In genomic region chr3:58308728-58309127, GRCh38 we compare ENCODE assay signal across 12 cellular contexts. TPM values are rescaled to one million over a fixed set of nuclear protein-coding genes. Genes with fewer than 3 reads are reported as not detected.
DNase-seq lines count a peak whose midpoint lies in the region; ATAC-seq lines count a peak whose summit lies in the region.
"Had no signal": no experiment of that assay in that cellular context is flagged by ENCODE, and none has a peak within 500 bp of the region (broad histone marks: within the 10 kb centered on the region; RNA-seq: fewer than 3 reads in every experiment).

No MANE protein-coding gene starts in this region.

- peak overlapping the region in 2 of 3 donors; percentile 65 to 100 for H3K27ac Mint-ChIP-seq in CD4-positive, CD25-positive, alpha-beta regulatory T cell

- peaks cover 11 to 60% (median 27%) of the 10 kb centered on the region in 4 donors for H3K4me1 Mint-ChIP-seq in CD4-positive, CD25-positive, alpha-beta regulatory T cell

- H3K9me3 Mint-ChIP-seq in CD4-positive, CD25-positive, alpha-beta regulatory T cell: peaks cover 0 to 2% (median 0%) of the 10 kb centered on the region in 7 donors

- ATAC-seq in CD4-positive, CD25-positive, alpha-beta regulatory T cell (ENCODE audit: low read depth in 2 of 2): no peak
- ATAC-seq in GM21576 (IDR thresholded peaks at IDR 0.05; ENCODE audit: unreplicated experiment) (no peak), GM18909 (IDR thresholded peaks at IDR 0.05; ENCODE audit: poor library complexity, unreplicated experiment) (no peak)
- ATAC-seq: heart left ventricle had no signal

- no peaks in the 10 kb centered on the region for H3K9me3 ChIP-seq in CD4-positive, CD25-positive, alpha-beta regulatory T cell (ENCODE audit: control insufficient read depth in 2 of 2, low read length in 2 of 2)
- H3K9me3 ChIP-seq in muscle layer of colon (ENCODE audit: low read length): no peaks in the 10 kb centered on the region
- H3K9me3 ChIP-seq: heart left ventricle, neutrophil had no signal

- peaks cover 29% of the 10 kb centered on the region for H3K4me1 ChIP-seq in CD4-positive, CD25-positive, alpha-beta regulatory T cell (ENCODE audit: control insufficient read depth, insufficient read depth, low read length, poor library complexity, severe bottlenecking)
- peaks cover 23% of the 10 kb centered on the region for H3K4me1 ChIP-seq in muscle layer of colon (ENCODE audit: insufficient read depth, low read length)

- H3K36me3 ChIP-seq in CD4-positive, CD25-positive, alpha-beta regulatory T cell (ENCODE audit: control insufficient read depth, insufficient read depth, low read length): peaks cover 21% of the 10 kb centered on the region
- peaks cover 40% of the 10 kb centered on the region for H3K36me3 ChIP-seq in muscle layer of colon (ENCODE audit: insufficient read depth, low read length)

- no peak overlapping the region for H3K27ac ChIP-seq in CD4-positive, CD25-positive, alpha-beta regulatory T cell (ENCODE audit: insufficient read depth, low read length, poor library complexity, severe bottlenecking)
- peak overlapping the region; percentile 50 for H3K27ac ChIP-seq in muscle layer of colon (ENCODE audit: low read depth, low read length)
- H3K27ac ChIP-seq: neutrophil had no signal

- H3K36me3 Mint-ChIP-seq in CD4-positive, CD25-positive, alpha-beta regulatory T cell: peaks cover 20% of the 10 kb centered on the region

- H3K27me3 ChIP-seq in CD4-positive, CD25-positive, alpha-beta regulatory T cell (ENCODE audit: control insufficient read depth, insufficient read depth, low read length): no peaks in the 10 kb centered on the region
- no peaks in the 10 kb centered on the region for H3K27me3 ChIP-seq in muscle layer of colon (ENCODE audit: control insufficient read depth in 1 of 2, insufficient read depth in 2 of 2, low read length in 2 of 2)
- H3K27me3 ChIP-seq: heart left ventricle, neutrophil had no signal

- H3K4me3 ChIP-seq in CD4-positive, CD25-positive, alpha-beta regulatory T cell (ENCODE audit: low read depth, low read length): peak overlapping the region; percentile 26
- H3K4me3 ChIP-seq in muscle layer of colon (ENCODE audit: low read depth in 1 of 2, low read length in 2 of 2): peak overlapping the region in 1 of 2 donors; percentile 99

- H3K27me3 Mint-ChIP-seq in CD4-positive, CD25-positive, alpha-beta regulatory T cell: peaks cover 18% of the 10 kb centered on the region

- peak overlapping the region in 3 of 4 donors; percentile 46 to 98 (median 96) for H3K4me3 Mint-ChIP-seq in CD4-positive, CD25-positive, alpha-beta regulatory T cell

- no peak overlapping the region for H3K9ac ChIP-seq in muscle layer of colon (ENCODE audit: low read length)

- DNase-seq in CD4-positive, CD25-positive, alpha-beta regulatory T cell: no peak
- DNase-seq in GM03348 (ENCODE audit: low spot score) (peak; percentile 13), amniotic epithelial cell (ENCODE audit: low read depth) (peak; percentile 34), NCI-H526 treated with DMSO at 0.1 percent for 48 hours (lab: John Stamatoyannopoulos, UW) (no peak), dedifferentiated amniotic fluid mesenchymal stem cell (ENCODE audit: extremely low spot score) (no peak)
- DNase-seq: heart left ventricle, KG1, NCI-H510A treated with DMSO at 0.1 percent for 48 hours had no signal

RNA-seq across cellular contexts. Expression of gene HTD2, which starts 2.4 kb away (rescaled TPM):
- total RNA-seq in CD4-positive, CD25-positive, alpha-beta regulatory T cell: 9.7 TPM
- 10 to 100 TPM; 14.6 to 29.5 (median 22.9) TPM for polyA plus RNA-seq in CD4-positive, CD25-positive, alpha-beta regulatory T cell

RNA-seq across cellular contexts. Expression of gene RPP14, which starts 2.7 kb away (rescaled TPM):
- 14.3 TPM for total RNA-seq in CD4-positive, CD25-positive, alpha-beta regulatory T cell
- polyA plus RNA-seq in CD4-positive, CD25-positive, alpha-beta regulatory T cell: 1 to 10 TPM; 5.7 to 7.1 (median 6.8) TPM

RNA-seq across cellular contexts. Expression of gene PXK, which starts 24.0 kb away (rescaled TPM):
- total RNA-seq in CD4-positive, CD25-positive, alpha-beta regulatory T cell: 21.8 TPM
- 10 to 100 TPM; 24.9 to 32.6 (median 31.9) TPM for polyA plus RNA-seq in CD4-positive, CD25-positive, alpha-beta regulatory T cell

Comparison
In these comparisons a context has a peak if more than half of its experiments do, and no peak if none do; other contexts are left out.
1. DNase-seq: peak in GM03348 (single experiment) and amniotic epithelial cell (single experiment); none in CD4-positive, CD25-positive, alpha-beta regulatory T cell (0 of 3), NCI-H526 treated with DMSO at 0.1 percent for 48 hours (single experiment) and dedifferentiated amniotic fluid mesenchymal stem cell (single experiment).